ENCODE assay signal across 7 cellular contexts in genomic region chr1:108485990-108486389, GRCh38. TPM values are rescaled to one million over a fixed set of nuclear protein-coding genes. Genes with fewer than 3 reads are reported as not detected.
"Had no signal": no experiment of that assay in that cellular context is flagged by ENCODE, and none has a peak within 500 bp of the region (broad histone marks: within the 10 kb centered on the region; RNA-seq: fewer than 3 reads in every experiment).

No MANE protein-coding gene starts in this region.

RNA-seq across cellular contexts. Expression of gene NBPF6, which starts 35.8 kb away (rescaled TPM):
- total RNA-seq: GM23248, GM23338, H1, H4, H7, H9, HFFc6 had no signal
- polyA plus RNA-seq: GM23248, GM23338, H1 had no signal
